Comparison of ENCODE assay signal across 13 cellular contexts in genomic region chr4:40842725-40843401, GRCh38.
DNase-seq lines count a peak whose midpoint lies in the region; ATAC-seq and TF ChIP-seq lines count a peak whose summit lies in the region.
"Had no signal": no experiment of that assay in that cellular context is flagged by ENCODE, and none has a peak within 500 bp of the region (broad histone marks: within the 10 kb centered on the region; RNA-seq: fewer than 3 reads in every experiment).

No MANE protein-coding gene starts in this region.

- peak; percentile 62 for ATAC-seq in Right ventricle myocardium inferior
- ATAC-seq in GM21576 (IDR thresholded peaks at IDR 0.05; ENCODE audit: unreplicated experiment) = no peak
- ATAC-seq in HG02884 (IDR thresholded peaks at IDR 0.05; ENCODE audit: unreplicated experiment) = no peak

- H3K4me2 ChIP-seq in DOHH2 (ENCODE audit: low read length) = peak overlapping the region; percentile 25; the same call in 1 of the 2 replicates

- intact Hi-C loops in Right ventricle myocardium inferior (cut with DNase I) = loop anchor here (5.0 kb wide), 2 partner anchors 54 to 106 kb away; no protein-coding TSS in a partner anchor
- intact Hi-C loops in posterior vena cava (cut with DNase I) = no loop called here

- no peak for TF ChIP-seq CTCF in DOHH2 (IDR thresholded peaks at IDR 0.05; ENCODE audit: low read depth, low read length, poor library complexity, severe bottlenecking)

- peaks cover 4% of the 10 kb centered on the region for H3F3A ChIP-seq in DOHH2 (ENCODE audit: control insufficient read depth, insufficient read depth)

- peaks cover 36% of the 10 kb centered on the region for H3K4me1 ChIP-seq in DOHH2 (ENCODE audit: control insufficient read depth, low read length)
- H3K4me1 ChIP-seq: suprapubic skin had no signal

- H3K36me3 ChIP-seq in DOHH2 (ENCODE audit: control insufficient read depth, low read length) = no peaks in the 10 kb centered on the region

- no peak overlapping the region for H3K27ac ChIP-seq in DOHH2 (ENCODE audit: low read depth, low read length)
- H3K27ac ChIP-seq: suprapubic skin had no signal

- no peaks in the 10 kb centered on the region for H3K9me3 ChIP-seq in DOHH2 (ENCODE audit: control insufficient read depth, insufficient read depth, low read length)
- H3K9me3 ChIP-seq: suprapubic skin had no signal

- no peak overlapping the region for H3K4me3 ChIP-seq in DOHH2 (ENCODE audit: low read length)
- H3K4me3 ChIP-seq: suprapubic skin had no signal

- peaks cover 12% of the 10 kb centered on the region for H3K79me2 ChIP-seq in DOHH2 (ENCODE audit: control insufficient read depth, low read length)

- H3K27me3 ChIP-seq in DOHH2 (ENCODE audit: control insufficient read depth, low read length) = no peaks in the 10 kb centered on the region
- H3K27me3 ChIP-seq: suprapubic skin had no signal

- peaks cover 5% of the 10 kb centered on the region; the same call in 1 of the 2 replicates for H4K20me1 ChIP-seq in DOHH2 (ENCODE audit: control insufficient read depth, insufficient read depth, low read depth, low read length)

- H3K9me2 ChIP-seq in DOHH2 (replicated peaks; ENCODE audit: control insufficient read depth, low read length) = no peaks in the 10 kb centered on the region

- DNase-seq in NCI-H2029 treated with DMSO at 0.1 percent for 48 hours (lab: John Stamatoyannopoulos, UW) = peak; percentile 72
- no peak for DNase-seq in Right ventricle myocardium inferior (ENCODE audit: missing footprints)
- peak; percentile 40 for DNase-seq in posterior vena cava (ENCODE audit: low spot score)
- DNase-seq in NCI-H345 treated with DMSO at 0.1 percent for 48 hours (lab: John Stamatoyannopoulos, UW; ENCODE audit: unreplicated experiment) = no peak
- DNase-seq: activated CD4-positive, alpha-beta T cell treated with anti-CD3 and anti-CD28 coated beads for 1 hour; activated T-cell treated with anti-CD3 and anti-CD28 coated beads, Interleukin-2, amount 50 U/mL, for 1 hour; amniotic stem cell; dermis blood vessel endothelial cell; kidney had no signal

Comparison
In these comparisons a context has a peak if more than half of its experiments do, and no peak if none do; other contexts are left out.
1. DNase-seq: peak in NCI-H2029 treated with DMSO at 0.1 percent for 48 hours (single experiment) and posterior vena cava (single experiment); none in Right ventricle myocardium inferior (single experiment) and NCI-H345 treated with DMSO at 0.1 percent for 48 hours (single experiment).